Comparison of ENCODE assay signal across 6 cellular contexts in the genomic region with DNA sequence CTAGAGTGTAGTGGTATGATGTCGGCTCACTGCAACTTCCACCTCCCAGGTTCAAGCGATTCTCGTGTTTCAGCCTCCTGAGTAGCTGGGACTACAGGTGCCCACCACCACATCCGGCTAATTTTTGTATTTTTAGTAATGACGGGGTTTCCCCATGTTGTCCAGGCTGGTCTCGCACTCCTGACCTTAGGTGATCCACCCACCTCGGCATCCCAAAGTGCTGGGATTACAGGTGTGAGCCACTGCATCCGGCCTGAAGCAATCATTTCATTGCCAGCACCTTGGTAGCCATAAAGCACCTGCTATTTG.
DNase-seq lines count a peak whose midpoint lies in the region; ATAC-seq, FAIRE-seq and TF ChIP-seq lines count a peak whose summit lies in the region.
"Not testable (repeated sequence)": the region's sequence is repeated elsewhere in the genome, so short reads cannot be mapped to it uniquely, and the experiment has no call there.

No MANE protein-coding gene starts in this region.

- H3K4me1 ChIP-seq in GM12878 (ENCODE audit: control insufficient read depth, insufficient read depth, low read length), result peaks cover 48% of the 10 kb centered on the region
- H3K4me1 ChIP-seq in upper lobe of right lung, result not testable (repeated sequence)

- FAIRE-seq in GM12878 (lab: Jason Lieb, UNC), result not testable (repeated sequence)

- RAD21 ChIA-PET in GM12878 (lab: Charles Lee; ENCODE audit: unreplicated experiment), result interaction anchor here (0.7 to 2.6 kb wide), 7 partner anchors 21 to 361 kb away, joined by 3 to 22 read pairs (median 4); no protein-coding TSS in a partner anchor

- not testable (repeated sequence) for TF ChIP-seq POLR2A in GM12878 (IDR thresholded peaks at IDR 0.05; ENCODE audit: low read depth, low read length)

- not testable (repeated sequence) for H4K20me1 ChIP-seq in GM12878 (ENCODE audit: control insufficient read depth, insufficient read depth)

- H3K4me2 ChIP-seq in GM12878 (ENCODE audit: control insufficient read depth, insufficient read depth), result peak overlapping the region; percentile 61; the same call in 1 of the 2 replicates

- H3K36me3 ChIP-seq in GM12878 (ENCODE audit: control insufficient read depth in 2 of 2, insufficient read depth in 2 of 2, low read length in 1 of 2); upper lobe of right lung: not testable (repeated sequence)

- WGBS in GM12878 (ENCODE audit: insufficient coverage, insufficient replicate concordance, low lambda C conversion rate, missing lambda C conversion rate), result 11% methylated on average over 8 of the region's 8 CpGs

- peaks cover 18% of the 10 kb centered on the region for H3K9me3 Mint-ChIP-seq in activated T-cell treated with anti-CD3 and anti-CD28 coated beads, Interleukin-2, amount 50 U/mL, for 24 hours

- H3K27me3 Mint-ChIP-seq in activated T-cell treated with anti-CD3 and anti-CD28 coated beads, Interleukin-2, amount 50 U/mL, for 24 hours, result not testable (repeated sequence)

- not testable (repeated sequence) for BruUV-seq in GM12878 (replicated peaks; lab: Mats Ljungman, UMichigan)

- H3K9ac ChIP-seq in GM12878 (ENCODE audit: control insufficient read depth, insufficient read depth, low read length), result not testable (repeated sequence)

- H3K9me3 ChIP-seq in GM12878 (replicated peaks; ENCODE audit: control insufficient read depth, insufficient read depth, low read length); upper lobe of right lung: not testable (repeated sequence)

- H3K4me3 Mint-ChIP-seq in activated T-cell treated with anti-CD3 and anti-CD28 coated beads, Interleukin-2, amount 50 U/mL, for 24 hours, result not testable (repeated sequence)

- POLR2A ChIA-PET in GM12878 (lab: Charles Lee), result interaction anchor here (0.6 to 1.6 kb wide), 4 partner anchors 13 to 531 kb away, joined by 3 to 4 read pairs (median 4); no protein-coding TSS in a partner anchor

- H3K79me2 ChIP-seq in GM12878 (ENCODE audit: control insufficient read depth, insufficient read depth, low read length), result not testable (repeated sequence)

- H3K27ac Mint-ChIP-seq in activated T-cell treated with anti-CD3 and anti-CD28 coated beads, Interleukin-2, amount 50 U/mL, for 24 hours, result peak overlapping the region; percentile 37

- intact Hi-C loops in GM12878 (cut with micrococcal nuclease; ENCODE audit: unreplicated experiment); upper lobe of right lung (cut with DNase I): not testable (repeated sequence)

- not testable (repeated sequence) for H3K36me3 Mint-ChIP-seq in activated T-cell treated with anti-CD3 and anti-CD28 coated beads, Interleukin-2, amount 50 U/mL, for 24 hours (ENCODE audit: low read depth)

- peak; percentile 2 for ATAC-seq in GM21515 (IDR thresholded peaks at IDR 0.05; ENCODE audit: unreplicated experiment)
- peak; percentile 15 for ATAC-seq in HG03439 (IDR thresholded peaks at IDR 0.05; ENCODE audit: unreplicated experiment)
- ATAC-seq in GM12878, upper lobe of right lung: not testable (repeated sequence)

- not testable (repeated sequence) for H3K4me3 ChIP-seq in GM12878, upper lobe of right lung

- in situ Hi-C loops in GM12878 (cut with MboI), result not testable (repeated sequence)

- CTCF ChIA-PET in GM12878 (lab: Yijun Ruan, JAX), result interaction anchor here (0.8 to 5.7 kb wide), 5 partner anchors 22 to 365 kb away, joined by 3 to 39 read pairs (median 3); no protein-coding TSS in a partner anchor

- peak overlapping the region; percentile 67 for H3K27ac ChIP-seq in VCaP
- peak overlapping the region; percentile 57 for H3K27ac ChIP-seq in GM12878 (ENCODE audit: control insufficient read depth, insufficient read depth)
- H3K27ac ChIP-seq in upper lobe of right lung, result not testable (repeated sequence)

- not testable (repeated sequence) for TF ChIP-seq EP300 in GM12878 (IDR thresholded peaks at IDR 0.05; ENCODE audit: borderline replicate concordance in 1 of 2, control insufficient read depth in 1 of 2, low read depth in 2 of 2, low read length in 2 of 2)

- H3K27me3 ChIP-seq in GM12878 (replicated peaks in 1 of 2; ENCODE audit: control insufficient read depth in 2 of 2, insufficient read depth in 2 of 2, low read length in 1 of 2); upper lobe of right lung: not testable (repeated sequence)

- SMC1A ChIA-PET in GM12878 (lab: Charles Lee; ENCODE audit: uncharacterized antibody, unreplicated experiment), result interaction anchor here (0.8 to 3.8 kb wide), 9 partner anchors 8 to 361 kb away, joined by 3 to 21 read pairs (median 5); no protein-coding TSS in a partner anchor

- not testable (repeated sequence) for DNase-seq in activated T-cell treated with anti-CD3 and anti-CD28 coated beads, Interleukin-2, amount 50 U/mL, for 24 hours; GM12878 (ENCODE audit: low read depth, low spot score)
- peak; percentile 26 for DNase-seq in upper lobe of right lung

- not testable (repeated sequence) for TF ChIP-seq CTCF in VCaP (conservative IDR thresholded peaks at IDR 0.05); GM12878 (IDR thresholded peaks at IDR 0.05 in 2 of 3, conservative IDR thresholded peaks at IDR 0.05 in 1 of 3; ENCODE audit: control insufficient read depth in 2 of 3, extremely low read depth in 1 of 3, insufficient read depth in 1 of 3, low read depth in 3 of 3, low read length in 3 of 3); upper lobe of right lung (IDR thresholded peaks at IDR 0.05)

- TF ChIP-seq RAD21 in GM12878 (IDR thresholded peaks at IDR 0.05; ENCODE audit: insufficient read depth, low read depth, low read length), result not testable (repeated sequence)

- peaks cover 19% of the 10 kb centered on the region for H3K4me1 Mint-ChIP-seq in activated T-cell treated with anti-CD3 and anti-CD28 coated beads, Interleukin-2, amount 50 U/mL, for 24 hours (ENCODE audit: low read depth)

- H2AFZ ChIP-seq in GM12878 (ENCODE audit: control insufficient read depth, low read depth, low read length), result not testable (repeated sequence)

TF ChIP-seq in GM12878, 131 proteins besides CTCF, POLR2A, EP300 and RAD21:
- TF ChIP-seq ATF7 (IDR thresholded peaks at IDR 0.05; ENCODE audit: low read depth), result peak; percentile 40
- TF ChIP-seq HDGF (IDR thresholded peaks at IDR 0.05), result 0 out of 2 replicates have a peak, but pooled peaks have one; percentile 32
- peak; percentile 65; the same call in 1 of the 2 replicates for TF ChIP-seq NFIC (IDR thresholded peaks at IDR 0.05; ENCODE audit: low read depth, low read length)
- TF ChIP-seq, protein P1, sequence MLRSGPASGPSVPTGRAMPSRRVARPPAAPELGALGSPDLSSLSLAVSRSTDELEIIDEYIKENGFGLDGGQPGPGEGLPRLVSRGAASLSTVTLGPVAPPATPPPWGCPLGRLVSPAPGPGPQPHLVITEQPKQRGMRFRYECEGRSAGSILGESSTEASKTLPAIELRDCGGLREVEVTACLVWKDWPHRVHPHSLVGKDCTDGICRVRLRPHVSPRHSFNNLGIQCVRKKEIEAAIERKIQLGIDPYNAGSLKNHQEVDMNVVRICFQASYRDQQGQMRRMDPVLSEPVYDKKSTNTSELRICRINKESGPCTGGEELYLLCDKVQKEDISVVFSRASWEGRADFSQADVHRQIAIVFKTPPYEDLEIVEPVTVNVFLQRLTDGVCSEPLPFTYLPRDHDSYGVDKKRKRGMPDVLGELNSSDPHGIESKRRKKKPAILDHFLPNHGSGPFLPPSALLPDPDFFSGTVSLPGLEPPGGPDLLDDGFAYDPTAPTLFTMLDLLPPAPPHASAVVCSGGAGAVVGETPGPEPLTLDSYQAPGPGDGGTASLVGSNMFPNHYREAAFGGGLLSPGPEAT (IDR thresholded peaks at IDR 0.05; ENCODE audit: low read depth), result peak; percentile 58; the same call in 1 of the 2 replicates
- peak; percentile 46 to 65; a peak in 2 of 4 replicates for TF ChIP-seq IKZF2 (IDR thresholded peaks at IDR 0.05)
- 0 out of 2 replicates have a peak, but pooled peaks have one; percentile 46 for TF ChIP-seq NR2F1 (conservative IDR thresholded peaks at IDR 0.05)
- peak; percentile 62; the same call in 1 of the 2 replicates for TF ChIP-seq IKZF1 (conservative IDR thresholded peaks at IDR 0.05)
- TF ChIP-seq NBN (IDR thresholded peaks at IDR 0.05), result 0 out of 2 replicates have a peak, but pooled peaks have one; percentile 64
- TF ChIP-seq EED (IDR thresholded peaks at IDR 0.05; ENCODE audit: low read depth), result peak; percentile 53
